In the genomic region with DNA sequence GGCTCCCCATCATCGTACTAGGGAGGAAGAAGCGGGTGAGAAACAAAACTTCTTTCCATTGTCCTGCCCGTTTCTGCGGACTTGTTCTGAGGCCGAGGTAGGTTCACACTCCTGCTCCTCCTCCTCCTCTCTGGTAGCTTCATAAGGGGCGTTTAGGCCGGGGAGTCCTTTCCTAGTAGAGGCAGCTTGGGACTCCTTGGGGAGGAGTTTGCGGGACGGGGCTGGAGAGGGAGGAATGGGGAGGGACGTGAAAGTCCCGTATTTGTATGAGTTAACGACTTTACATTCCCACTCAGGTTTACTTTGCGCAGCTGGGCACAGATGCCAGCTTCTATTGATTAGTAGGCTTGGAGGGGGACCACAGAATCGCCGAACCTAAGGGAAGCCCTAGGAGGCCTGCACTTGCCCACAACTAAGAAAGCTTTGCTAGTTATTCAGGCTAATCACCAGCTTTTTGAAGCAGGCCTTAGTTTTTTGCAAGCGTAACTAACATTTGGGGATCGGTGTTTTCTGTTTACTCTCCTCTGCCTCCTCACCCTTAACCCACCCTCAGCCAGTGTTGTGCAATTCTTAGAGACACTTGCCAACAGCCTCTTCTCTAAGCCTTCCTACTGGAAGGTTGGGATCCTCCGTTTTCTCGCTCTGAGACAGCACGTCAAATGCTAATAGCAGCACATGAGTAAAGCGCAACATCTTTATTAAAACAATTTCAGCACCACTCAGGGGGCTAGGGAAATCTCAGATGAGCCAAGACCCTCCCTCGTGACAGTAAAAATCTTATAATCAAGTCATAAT, we compare ENCODE assay signal across 1 cellular context.
TF ChIP-seq lines count a peak whose summit lies in the region.

No MANE protein-coding gene starts in this region.

TF ChIP-seq in H1, 55 proteins besides CTCF, POLR2A, EP300 and RAD21 (continued from another document):
- TF ChIP-seq ATF3 (IDR thresholded peaks at IDR 0.05; ENCODE audit: insufficient read depth, low read depth, low read length) (no peak), RFX5 (IDR thresholded peaks at IDR 0.05; ENCODE audit: borderline replicate concordance, low read depth, low read length) (no peak), ASH2L (IDR thresholded peaks at IDR 0.05; ENCODE audit: low read length) (peak; percentile 19), TEAD4 (IDR thresholded peaks at IDR 0.05; ENCODE audit: low read depth, low read length) (no peak), KDM1A (IDR thresholded peaks at IDR 0.05; ENCODE audit: borderline replicate concordance, low read length) (no peak), BACH1 (IDR thresholded peaks at IDR 0.05; ENCODE audit: low read length) (0 out of 2 replicates have a peak, but pooled peaks have one; percentile 12), TAF7 (optimal IDR thresholded peaks at IDR 0.05; ENCODE audit: borderline replicate concordance, low read depth, low read length) (no peak), SIN3A (conservative IDR thresholded peaks at IDR 0.05 in 1 of 2, IDR thresholded peaks at IDR 0.05 in 1 of 2; ENCODE audit: low read depth in 1 of 2, low read length in 2 of 2) (no peak; a peak in 1 of 4 replicates), KDM5A (IDR thresholded peaks at IDR 0.05; ENCODE audit: low read length) (no peak), HDAC2 (IDR thresholded peaks at IDR 0.05; ENCODE audit: borderline replicate concordance in 1 of 2, low read depth in 2 of 2, low read length in 2 of 2) (0 out of 4 replicates have a peak, but pooled peaks of 1 of the 2 experiments have one; percentile 48)
